ENCODE assay signal across 1 cellular context in the genomic region with DNA sequence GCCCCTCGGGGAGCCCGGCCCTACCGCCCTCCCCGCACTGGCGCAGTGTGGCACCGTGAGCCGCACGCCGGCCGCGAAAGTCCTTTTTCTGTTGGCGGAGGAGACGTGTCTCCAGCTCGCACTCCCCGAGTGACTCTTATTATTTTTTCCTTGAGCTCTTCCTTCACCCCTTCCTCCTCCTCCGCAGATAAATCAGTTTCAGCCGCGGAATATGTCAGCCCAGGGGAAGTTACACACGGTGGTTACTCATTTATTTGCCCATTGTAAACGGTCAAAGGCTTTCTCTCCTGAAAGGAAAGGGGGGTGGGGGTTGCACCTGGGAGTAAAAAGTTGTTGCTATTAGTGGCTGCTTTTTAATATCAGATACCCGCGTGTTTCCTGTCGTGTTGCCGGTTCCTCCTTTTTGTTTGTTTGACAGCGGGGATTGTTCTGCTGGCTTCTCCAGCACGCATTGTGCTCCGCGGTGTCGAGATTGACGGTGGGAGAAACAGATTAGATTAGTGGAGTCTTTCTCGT.
TF ChIP-seq lines count a peak whose summit lies in the region.

No MANE protein-coding gene starts in this region.

TF ChIP-seq in SK-N-SH, 30 proteins besides CTCF, POLR2A, EP300 and RAD21 (continued from another document):
- no peak for TF ChIP-seq RXRA (IDR thresholded peaks at IDR 0.05; ENCODE audit: borderline replicate concordance, low read depth)
- TF ChIP-seq, protein P1, sequence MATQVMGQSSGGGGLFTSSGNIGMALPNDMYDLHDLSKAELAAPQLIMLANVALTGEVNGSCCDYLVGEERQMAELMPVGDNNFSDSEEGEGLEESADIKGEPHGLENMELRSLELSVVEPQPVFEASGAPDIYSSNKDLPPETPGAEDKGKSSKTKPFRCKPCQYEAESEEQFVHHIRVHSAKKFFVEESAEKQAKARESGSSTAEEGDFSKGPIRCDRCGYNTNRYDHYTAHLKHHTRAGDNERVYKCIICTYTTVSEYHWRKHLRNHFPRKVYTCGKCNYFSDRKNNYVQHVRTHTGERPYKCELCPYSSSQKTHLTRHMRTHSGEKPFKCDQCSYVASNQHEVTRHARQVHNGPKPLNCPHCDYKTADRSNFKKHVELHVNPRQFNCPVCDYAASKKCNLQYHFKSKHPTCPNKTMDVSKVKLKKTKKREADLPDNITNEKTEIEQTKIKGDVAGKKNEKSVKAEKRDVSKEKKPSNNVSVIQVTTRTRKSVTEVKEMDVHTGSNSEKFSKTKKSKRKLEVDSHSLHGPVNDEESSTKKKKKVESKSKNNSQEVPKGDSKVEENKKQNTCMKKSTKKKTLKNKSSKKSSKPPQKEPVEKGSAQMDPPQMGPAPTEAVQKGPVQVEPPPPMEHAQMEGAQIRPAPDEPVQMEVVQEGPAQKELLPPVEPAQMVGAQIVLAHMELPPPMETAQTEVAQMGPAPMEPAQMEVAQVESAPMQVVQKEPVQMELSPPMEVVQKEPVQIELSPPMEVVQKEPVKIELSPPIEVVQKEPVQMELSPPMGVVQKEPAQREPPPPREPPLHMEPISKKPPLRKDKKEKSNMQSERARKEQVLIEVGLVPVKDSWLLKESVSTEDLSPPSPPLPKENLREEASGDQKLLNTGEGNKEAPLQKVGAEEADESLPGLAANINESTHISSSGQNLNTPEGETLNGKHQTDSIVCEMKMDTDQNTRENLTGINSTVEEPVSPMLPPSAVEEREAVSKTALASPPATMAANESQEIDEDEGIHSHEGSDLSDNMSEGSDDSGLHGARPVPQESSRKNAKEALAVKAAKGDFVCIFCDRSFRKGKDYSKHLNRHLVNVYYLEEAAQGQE (IDR thresholded peaks at IDR 0.05; ENCODE audit: low read depth, low read length), result no peak
